In the genomic region with DNA sequence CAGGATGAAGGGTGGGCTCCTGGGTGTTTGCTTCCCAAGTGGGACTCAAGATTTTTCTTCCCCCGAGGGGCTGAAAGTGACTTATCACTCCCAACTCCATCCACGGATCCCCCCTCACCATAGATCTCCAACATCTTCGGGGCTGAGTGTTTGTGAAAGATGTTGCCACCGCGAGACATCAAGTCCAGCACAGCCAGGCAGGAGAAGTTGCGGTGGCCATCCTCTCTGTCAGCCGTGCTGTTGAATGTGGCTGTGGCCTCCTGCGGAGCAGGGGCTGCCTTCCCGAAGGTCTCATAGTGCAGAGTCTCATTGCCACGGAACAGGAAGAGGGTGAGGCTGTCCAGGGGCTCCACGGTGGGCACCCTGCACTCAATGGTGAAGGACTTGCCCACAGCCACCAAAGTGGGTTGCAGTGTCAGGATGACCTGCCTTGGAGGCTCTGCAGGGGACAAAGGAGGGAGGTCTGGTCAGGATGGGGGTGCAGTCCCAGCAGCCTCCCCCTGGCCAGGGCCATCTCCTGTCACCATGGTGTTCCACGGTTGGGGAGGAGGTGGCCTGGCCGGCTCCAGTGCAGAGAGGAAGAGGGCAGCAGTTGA, we compare ENCODE assay signal across 22 cellular contexts. TPM values are rescaled to one million over a fixed set of nuclear protein-coding genes. Genes with fewer than 3 reads are reported as not detected.
A peak's percentile ranks its signal among the peaks of the same experiment; 100 is the strongest.
DNase-seq lines count a peak whose midpoint lies in the region; ATAC-seq lines count a peak whose summit lies in the region.
"Had no signal": no experiment of that assay in that cellular context is flagged by ENCODE, and none has a peak within 500 bp of the region (broad histone marks: within the 10 kb centered on the region; RNA-seq: fewer than 3 reads in every experiment).

No MANE protein-coding gene starts in this region.

- no peak for ATAC-seq in stimulated activated effector memory CD8-positive, alpha-beta T cell treated with anti-CD3 and anti-CD28 coated beads, Interleukin-12 subunit alpha, Interleukin-12 subunit beta, amount 100 ng/mL, for 72 hours
- ATAC-seq in GM21576 (IDR thresholded peaks at IDR 0.05; ENCODE audit: unreplicated experiment) = no peak
- ATAC-seq: activated CD8-positive, alpha-beta T cell treated with anti-CD3 and anti-CD28 coated beads, Interleukin-2, amount 10 ng/mL, durations not matched to agents 7 days and 5 days; GM23338; stimulated activated naive CD8-positive, alpha-beta T cell treated with anti-CD3 and anti-CD28 coated beads, Interleukin-15, amount 100 ng/mL, for 72 hours had no signal

- peaks cover 55% of the 10 kb centered on the region for H3K4me1 Mint-ChIP-seq in dendritic cell treated with granulocyte-macrophage colony-stimulating factor and Interleukin-4, amounts not matched to agents 40 ng/mL and 50 ng/mL, for 4 days (ENCODE audit: low read depth)
- H3K4me1 Mint-ChIP-seq in stimulated activated effector memory CD8-positive, alpha-beta T cell treated with anti-CD3 and anti-CD28 coated beads, Interleukin-12 subunit alpha, Interleukin-12 subunit beta, amount 100 ng/mL, for 72 hours = peaks cover 62% of the 10 kb centered on the region

- peaks cover 29% of the 10 kb centered on the region for H3K36me3 Mint-ChIP-seq in dendritic cell treated with granulocyte-macrophage colony-stimulating factor and Interleukin-4, amounts not matched to agents 40 ng/mL and 50 ng/mL, for 4 days (ENCODE audit: low read depth)
- peaks cover 47% of the 10 kb centered on the region for H3K36me3 Mint-ChIP-seq in stimulated activated effector memory CD8-positive, alpha-beta T cell treated with anti-CD3 and anti-CD28 coated beads, Interleukin-12 subunit alpha, Interleukin-12 subunit beta, amount 100 ng/mL, for 72 hours
- H3K36me3 Mint-ChIP-seq: brain had no signal

- H3K36me3 ChIP-seq in H7 (replicated peaks; ENCODE audit: control insufficient read depth, insufficient read depth, low read length) = no peaks in the 10 kb centered on the region
- H3K36me3 ChIP-seq: vagina had no signal

- peaks cover 20% of the 10 kb centered on the region for H3K27me3 Mint-ChIP-seq in dendritic cell treated with granulocyte-macrophage colony-stimulating factor and Interleukin-4, amounts not matched to agents 40 ng/mL and 50 ng/mL, for 4 days
- H3K27me3 Mint-ChIP-seq: stimulated activated naive CD8-positive, alpha-beta T cell treated with anti-CD3 and anti-CD28 coated beads, Interleukin-15, amount 100 ng/mL, for 72 hours had no signal

- H3K4me3 ChIP-seq in H7 (ENCODE audit: insufficient read depth, low read depth, low read length) = no peak overlapping the region
- H3K4me3 ChIP-seq: esophagus muscularis mucosa, GM23338, vagina had no signal

- H3K4me3 Mint-ChIP-seq in dendritic cell treated with granulocyte-macrophage colony-stimulating factor and Interleukin-4, amounts not matched to agents 40 ng/mL and 50 ng/mL, for 4 days = no peak overlapping the region
- no peak overlapping the region for H3K4me3 Mint-ChIP-seq in stimulated activated effector memory CD8-positive, alpha-beta T cell treated with anti-CD3 and anti-CD28 coated beads, Interleukin-12 subunit alpha, Interleukin-12 subunit beta, amount 100 ng/mL, for 72 hours
- H3K4me3 Mint-ChIP-seq: activated CD8-positive, alpha-beta T cell treated with anti-CD3 and anti-CD28 coated beads, Interleukin-2, amount 10 ng/mL, durations not matched to agents 7 days and 5 days; brain; GM23338; IgD-negative memory B cell; memory B cell; neural crest cell; stimulated activated naive CD8-positive, alpha-beta T cell treated with anti-CD3 and anti-CD28 coated beads, Interleukin-15, amount 100 ng/mL, for 72 hours had no signal

- peak; percentile 59 for DNase-seq in activated effector memory CD4-positive, alpha-beta T cell treated with anti-CD3 and anti-CD28 coated beads, Interleukin-2, amount 50 U/mL, for 16 hours
- no peak for DNase-seq in activated effector memory CD4-positive, alpha-beta T cell treated with Interleukin-2 at 50 U/mL for 16 hours
- peak; percentile 22 for DNase-seq in H7
- DNase-seq in stimulated activated effector memory CD8-positive, alpha-beta T cell treated with anti-CD3 and anti-CD28 coated beads, Interleukin-12 subunit alpha, Interleukin-12 subunit beta, amount 100 ng/mL, for 72 hours (ENCODE audit: low spot score in 2 of 2) = no peak
- no peak for DNase-seq in stimulated activated CD4-positive, alpha-beta T cell treated with anti-CD3 and anti-CD28 coated beads, Interleukin-15, amount 100 ng/mL, for 24 hours
- DNase-seq in NCI-H2171 treated with DMSO at 0.1 percent for 48 hours (lab: John Stamatoyannopoulos, UW) = no peak
- DNase-seq: activated CD8-positive, alpha-beta T cell treated with anti-CD3 and anti-CD28 coated beads, Interleukin-2, amount 10 ng/mL, durations not matched to agents 7 days and 5 days; activated naive CD4-positive, alpha-beta T cell treated with Interleukin-2 at 50 U/mL for 16 hours; MV-4-11; NCI-H1930; retina; stimulated activated naive CD8-positive, alpha-beta T cell treated with anti-CD3 and anti-CD28 coated beads, Interleukin-15, amount 100 ng/mL, for 72 hours had no signal

- intact Hi-C loops in dendritic cell treated with granulocyte-macrophage colony-stimulating factor and Interleukin-4, amounts not matched to agents 40 ng/mL and 50 ng/mL, for 4 days (cut with micrococcal nuclease) = no loop called here

- peaks cover 6% of the 10 kb centered on the region for H3K27me3 ChIP-seq in H7 (ENCODE audit: control insufficient read depth, insufficient read depth, low read length)
- H3K27me3 ChIP-seq: vagina had no signal

- H3K9me3 Mint-ChIP-seq in dendritic cell treated with granulocyte-macrophage colony-stimulating factor and Interleukin-4, amounts not matched to agents 40 ng/mL and 50 ng/mL, for 4 days = no peaks in the 10 kb centered on the region
- no peaks in the 10 kb centered on the region for H3K9me3 Mint-ChIP-seq in stimulated activated effector memory CD8-positive, alpha-beta T cell treated with anti-CD3 and anti-CD28 coated beads, Interleukin-12 subunit alpha, Interleukin-12 subunit beta, amount 100 ng/mL, for 72 hours
- H3K9me3 Mint-ChIP-seq: brain; GM23338; IgD-negative memory B cell; memory B cell; neural crest cell; stimulated activated naive CD8-positive, alpha-beta T cell treated with anti-CD3 and anti-CD28 coated beads, Interleukin-15, amount 100 ng/mL, for 72 hours had no signal

- H3K27ac Mint-ChIP-seq in dendritic cell treated with granulocyte-macrophage colony-stimulating factor and Interleukin-4, amounts not matched to agents 40 ng/mL and 50 ng/mL, for 4 days = peak overlapping the region; percentile 6
- H3K27ac Mint-ChIP-seq in stimulated activated effector memory CD8-positive, alpha-beta T cell treated with anti-CD3 and anti-CD28 coated beads, Interleukin-12 subunit alpha, Interleukin-12 subunit beta, amount 100 ng/mL, for 72 hours = peak overlapping the region; percentile 83
- H3K27ac Mint-ChIP-seq: activated CD8-positive, alpha-beta T cell treated with anti-CD3 and anti-CD28 coated beads, Interleukin-2, amount 10 ng/mL, durations not matched to agents 7 days and 5 days; GM23338; memory B cell had no signal

RNA-seq across cellular contexts. Expression of a gene that starts 5.5 kb away (rescaled TPM):
- total RNA-seq in H7 (2014; rRNA removed; shearing (Covaris generic)) = 0.52 and 0.63 TPM in 2 replicates
- total RNA-seq: NCI-H460, vagina had no signal

RNA-seq across cellular contexts. Expression of a gene that starts 16.8 kb away (rescaled TPM):
- 0.11 and 0.59 TPM in 2 replicates for total RNA-seq in H7 (2014; rRNA removed; shearing (Covaris generic))
- total RNA-seq: NCI-H460, neural crest cell had no signal

RNA-seq across cellular contexts. Expression of a gene that starts 30.9 kb away (rescaled TPM):
- total RNA-seq in H7 (2014; rRNA removed; shearing (Covaris generic)) = 4.8 and 6.8 TPM in 2 replicates
- total RNA-seq: activated CD8-positive, alpha-beta T cell treated with anti-CD3 and anti-CD28 coated beads, Interleukin-2, amount 10 ng/mL, durations not matched to agents 7 days and 5 days had no signal

Comparison
In these comparisons a context has a peak if more than half of its experiments do, and no peak if none do; other contexts are left out.
1. DNase-seq: peak in activated effector memory CD4-positive, alpha-beta T cell treated with anti-CD3 and anti-CD28 coated beads, Interleukin-2, amount 50 U/mL, for 16 hours (single experiment) and H7 (single experiment); none in activated effector memory CD4-positive, alpha-beta T cell treated with Interleukin-2 at 50 U/mL for 16 hours (single experiment), stimulated activated effector memory CD8-positive, alpha-beta T cell treated with anti-CD3 and anti-CD28 coated beads, Interleukin-12 subunit alpha, Interleukin-12 subunit beta, amount 100 ng/mL, for 72 hours (0 of 2), stimulated activated CD4-positive, alpha-beta T cell treated with anti-CD3 and anti-CD28 coated beads, Interleukin-15, amount 100 ng/mL, for 24 hours (single experiment) and NCI-H2171 treated with DMSO at 0.1 percent for 48 hours (single experiment).